Comparison of ENCODE assay signal across 20 cellular contexts in the genomic region with DNA sequence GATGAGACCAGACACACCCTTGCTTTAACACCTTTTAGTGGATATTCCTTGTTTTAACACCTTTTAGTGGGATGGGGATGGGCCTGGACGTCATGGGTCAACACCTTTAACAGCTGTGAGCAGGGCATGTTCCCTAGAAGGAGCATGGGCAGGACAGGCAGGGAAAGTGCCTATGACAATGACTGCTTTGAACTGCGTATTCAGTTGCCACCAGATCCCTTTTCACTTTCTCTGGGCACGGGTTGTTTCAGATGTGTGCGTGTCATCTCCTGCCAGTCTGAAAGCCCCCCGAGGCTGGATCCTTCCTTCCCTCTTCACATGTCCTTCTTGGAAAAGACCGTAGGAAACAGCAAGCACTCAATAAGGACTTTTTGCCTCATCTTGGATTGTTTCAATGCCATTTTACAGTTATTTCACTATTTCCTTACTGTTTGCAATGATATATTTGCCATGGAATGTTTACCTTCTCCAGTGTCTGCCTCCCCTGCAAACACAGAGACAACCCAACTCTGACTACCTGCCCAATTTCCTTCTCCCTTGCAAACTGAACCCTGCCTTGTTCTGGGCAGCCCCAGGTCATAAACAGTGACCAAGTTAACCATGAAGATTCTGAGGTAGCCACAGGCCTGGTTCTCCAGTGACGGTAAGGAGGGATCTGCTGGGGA. TPM values are rescaled to one million over a fixed set of nuclear protein-coding genes. Genes with fewer than 3 reads are reported as not detected.
DNase-seq lines count a peak whose midpoint lies in the region; ATAC-seq and TF ChIP-seq lines count a peak whose summit lies in the region.
"Had no signal": no experiment of that assay in that cellular context is flagged by ENCODE, and none has a peak within 500 bp of the region (broad histone marks: within the 10 kb centered on the region; RNA-seq: fewer than 3 reads in every experiment).

No MANE protein-coding gene starts in this region.

- H3K27ac ChIP-seq in breast epithelium, result peak overlapping the region; percentile 30 to 61
- H3K27ac ChIP-seq in mammary epithelial cell (ENCODE audit: insufficient read depth, low read depth, low read length), result no peak overlapping the region
- H3K27ac ChIP-seq in PC-3 (ENCODE audit: low read length), result no peak overlapping the region
- no peak overlapping the region for H3K27ac ChIP-seq in sigmoid colon
- H3K27ac ChIP-seq in CD8-positive, alpha-beta T cell (ENCODE audit: low read depth, low read length), result no peak overlapping the region
- H3K27ac ChIP-seq: HL-60 had no signal

- in situ Hi-C loops in mammary epithelial cell (cut with MboI; ENCODE audit: low sequenced_read_pairs in 2 of 2), result loop anchor here (5.0 to 25.0 kb wide), 3 partner anchors 196 to 339 kb away; no protein-coding TSS in a partner anchor
- in situ Hi-C loops in HAP-1 (cut with MboI; ENCODE audit: low sequenced_read_pairs), result no loop called here

- H3K27me3 ChIP-seq in breast epithelium (no peaks in the 10 kb centered on the region), mammary epithelial cell (ENCODE audit: insufficient read depth, low read length) (no peaks in the 10 kb centered on the region), PC-3 (ENCODE audit: low read length) (no peaks in the 10 kb centered on the region), sigmoid colon (no peaks in the 10 kb centered on the region), HAP-1 (ENCODE audit: low read depth) (no peaks in the 10 kb centered on the region)
- H3K27me3 ChIP-seq in CD8-positive, alpha-beta T cell (ENCODE audit: insufficient read depth, low read length), result no peaks in the 10 kb centered on the region
- H3K27me3 ChIP-seq: BE2C had no signal

- CTCF ChIA-PET in mammary epithelial cell (lab: Charles Lee; ENCODE audit: low non-redundant PET), result no interaction called here
- CTCF ChIA-PET in PC-3 (lab: Charles Lee), result no interaction called here
- CTCF ChIA-PET in CD8-positive, alpha-beta T cell (lab: Charles Lee), result no interaction called here

- WGBS in mammary epithelial cell (ENCODE audit: low coverage, missing lambda C conversion rate), result 93% methylated on average over 7 of the region's 7 CpGs
- 84 to 88% methylated on average over 7 of the region's 7 CpGs for WGBS in sigmoid colon, 2 donors

- H4K20me1 ChIP-seq in mammary epithelial cell (ENCODE audit: insufficient read depth, low read length) (no peaks in the 10 kb centered on the region), PC-3 (ENCODE audit: low read length) (no peaks in the 10 kb centered on the region)

- H3K9ac ChIP-seq in mammary epithelial cell (ENCODE audit: insufficient read depth, low read length), result no peak overlapping the region
- H3K9ac ChIP-seq in PC-3 (ENCODE audit: low read length), result no peak overlapping the region

- no peak overlapping the region for H3K27ac Mint-ChIP-seq in CD8-positive, alpha-beta T cell
- H3K27ac Mint-ChIP-seq in activated naive CD8-positive, alpha-beta T cell treated with anti-CD3 and anti-CD28 coated beads for 36 hours, result no peak overlapping the region
- H3K27ac Mint-ChIP-seq: CD4-positive, CD25-positive, alpha-beta regulatory T cell; GM23338 had no signal

- no peaks in the 10 kb centered on the region for H3K9me2 ChIP-seq in PC-3 (replicated peaks; ENCODE audit: low read length)

- DNase-seq in breast epithelium (ENCODE audit: low spot score in 2 of 2) (no peak), mammary epithelial cell (no peak), PC-3 (no peak), left colon (no peak), sigmoid colon (peak; percentile 4), HAP-1 (ENCODE audit: low spot score in 2 of 2) (no peak)
- DNase-seq in CD8-positive, alpha-beta T cell, result no peak
- no peak for DNase-seq in activated naive CD8-positive, alpha-beta T cell treated with anti-CD3 and anti-CD28 coated beads for 36 hours
- DNase-seq: 8988T; ACHN; BE2C; C1 segment of cervical spinal cord; Caco-2; CD4-positive, CD25-positive, alpha-beta regulatory T cell; DMS79 treated with DMSO at 0.1 percent for 48 hours; GF-D8; IMR-90 had no signal

- no peaks in the 10 kb centered on the region for H3K36me3 ChIP-seq in breast epithelium
- H3K36me3 ChIP-seq in mammary epithelial cell (ENCODE audit: insufficient read depth, low read length), result no peaks in the 10 kb centered on the region
- H3K36me3 ChIP-seq in PC-3 (ENCODE audit: low read depth, low read length), result peaks cover 5% of the 10 kb centered on the region; the same call in 1 of the 2 replicates
- H3K36me3 ChIP-seq in sigmoid colon, result no peaks in the 10 kb centered on the region
- H3K36me3 ChIP-seq in CD8-positive, alpha-beta T cell (ENCODE audit: insufficient read depth, low read length), result no peaks in the 10 kb centered on the region
- no peaks in the 10 kb centered on the region for H3K36me3 ChIP-seq in HAP-1 (replicated peaks)
- H3K36me3 ChIP-seq: BE2C had no signal

- H3K27me3 Mint-ChIP-seq in CD8-positive, alpha-beta T cell (ENCODE audit: low read depth), result peaks cover 12% of the 10 kb centered on the region
- peaks cover 9% of the 10 kb centered on the region for H3K27me3 Mint-ChIP-seq in activated naive CD8-positive, alpha-beta T cell treated with anti-CD3 and anti-CD28 coated beads for 36 hours

- BruUV-seq in mammary epithelial cell (replicated peaks; lab: Mats Ljungman, UMichigan) (no TSS peak), PC-3 (replicated peaks; lab: Mats Ljungman, UMichigan) (no TSS peak)

- TF ChIP-seq EP300 in sigmoid colon (IDR thresholded peaks at IDR 0.05), result no peak

- no peak overlapping the region for H3K4me3 Mint-ChIP-seq in CD8-positive, alpha-beta T cell
- H3K4me3 Mint-ChIP-seq in activated naive CD8-positive, alpha-beta T cell treated with anti-CD3 and anti-CD28 coated beads for 36 hours, result no peak overlapping the region
- H3K4me3 Mint-ChIP-seq: CD4-positive, CD25-positive, alpha-beta regulatory T cell; GM23338 had no signal

- no peaks in the 10 kb centered on the region for H3F3A ChIP-seq in PC-3 (ENCODE audit: low read length, unreplicated experiment)

- POLR2A ChIA-PET in PC-3 (lab: Charles Lee; ENCODE audit: unreplicated experiment), result no interaction called here
- POLR2A ChIA-PET in CD8-positive, alpha-beta T cell (lab: Charles Lee), result no interaction called here

- H3K79me2 ChIP-seq in mammary epithelial cell (ENCODE audit: insufficient read depth, low read length), result no peaks in the 10 kb centered on the region
- no peaks in the 10 kb centered on the region for H3K79me2 ChIP-seq in PC-3 (ENCODE audit: low read length)

- ATAC-seq in PC-3, result peak; percentile 68
- peak; percentile 13 for ATAC-seq in left colon
- no peak for ATAC-seq in CD8-positive, alpha-beta T cell
- ATAC-seq: GM23338, K562 had no signal

- TF ChIP-seq POLR2A in breast epithelium (IDR thresholded peaks at IDR 0.05), result no peak
- TF ChIP-seq POLR2A in sigmoid colon (IDR thresholded peaks at IDR 0.05), result no peak

- H3K4me1 ChIP-seq in breast epithelium, result no peaks in the 10 kb centered on the region
- no peaks in the 10 kb centered on the region for H3K4me1 ChIP-seq in mammary epithelial cell (ENCODE audit: insufficient read depth, low read length)
- H3K4me1 ChIP-seq in PC-3 (ENCODE audit: insufficient read depth, low read length), result peaks cover 12% of the 10 kb centered on the region
- H3K4me1 ChIP-seq in sigmoid colon, result no peaks in the 10 kb centered on the region
- peaks cover 3% of the 10 kb centered on the region for H3K4me1 ChIP-seq in CD8-positive, alpha-beta T cell (ENCODE audit: insufficient read depth, low read length)
- no peaks in the 10 kb centered on the region for H3K4me1 ChIP-seq in HAP-1
- H3K4me1 ChIP-seq: Caco-2 had no signal

- no peaks in the 10 kb centered on the region for H3K9me3 Mint-ChIP-seq in CD8-positive, alpha-beta T cell
- H3K9me3 Mint-ChIP-seq in activated naive CD8-positive, alpha-beta T cell treated with anti-CD3 and anti-CD28 coated beads for 36 hours, result peaks cover 3% of the 10 kb centered on the region

- TF ChIP-seq CTCF in breast epithelium (IDR thresholded peaks at IDR 0.05), result no peak
- no peak for TF ChIP-seq CTCF in mammary epithelial cell (conservative IDR thresholded peaks at IDR 0.05 in 1 of 2, IDR thresholded peaks at IDR 0.05 in 1 of 2; ENCODE audit: extremely low read depth in 1 of 2, insufficient read depth in 1 of 2, low read depth in 1 of 2, low read length in 2 of 2)
- no peak for TF ChIP-seq CTCF in PC-3 (conservative IDR thresholded peaks at IDR 0.05; ENCODE audit: low read depth, low read length)
- no peak for TF ChIP-seq CTCF in sigmoid colon (IDR thresholded peaks at IDR 0.05)
- TF ChIP-seq CTCF in CD8-positive, alpha-beta T cell (IDR thresholded peaks at IDR 0.05), result no peak

- no peak overlapping the region for H3K4me3 ChIP-seq in breast epithelium
- H3K4me3 ChIP-seq in mammary epithelial cell (replicated peaks in 1 of 3; ENCODE audit: insufficient read depth in 1 of 3, low read depth in 2 of 3, low read length in 3 of 3), result no peak overlapping the region
- no peak overlapping the region for H3K4me3 ChIP-seq in PC-3 (ENCODE audit: low read length)
- H3K4me3 ChIP-seq in sigmoid colon, result no peak overlapping the region
- H3K4me3 ChIP-seq in CD8-positive, alpha-beta T cell (ENCODE audit: low read depth, low read length), result no peak overlapping the region
- no peak overlapping the region for H3K4me3 ChIP-seq in HAP-1
- H3K4me3 ChIP-seq: GM23338, K562 had no signal

- dilution Hi-C loops in mammary epithelial cell (cut with HindIII; ENCODE audit: low sequenced_read_pairs), result loop anchor here (10.0 kb wide), 1 partner anchor 339 kb away; no protein-coding TSS in a partner anchor

- H3K9me3 ChIP-seq in breast epithelium (no peaks in the 10 kb centered on the region), mammary epithelial cell (replicated peaks; ENCODE audit: insufficient read depth, low read length) (no peaks in the 10 kb centered on the region), PC-3 (ENCODE audit: low read length) (no peaks in the 10 kb centered on the region), sigmoid colon (peaks cover 0 to 3% (median 0%) of the 10 kb centered on the region in 4 donors), HAP-1 (0 out of 2 replicates have a peak, but pooled peaks cover 4% of the 10 kb centered on the region)
- H3K9me3 ChIP-seq in CD8-positive, alpha-beta T cell (ENCODE audit: low read length), result no peaks in the 10 kb centered on the region
- H3K9me3 ChIP-seq: BE2C, Caco-2 had no signal

- H3K4me2 ChIP-seq in mammary epithelial cell (ENCODE audit: insufficient read depth, low read depth, low read length) (no peak overlapping the region), PC-3 (ENCODE audit: low read length) (no peak overlapping the region)
- H3K4me2 ChIP-seq: GM23338 had no signal

- intact Hi-C loops in breast epithelium (cut with DNase I; ENCODE audit: low total_unique reads), result no loop called here
- intact Hi-C loops in mammary epithelial cell (cut with micrococcal nuclease), result no loop called here
- intact Hi-C loops in PC-3 (cut with micrococcal nuclease), result loop anchor here (10.0 kb wide), 1 partner anchor 469 kb away; no protein-coding TSS in a partner anchor
- intact Hi-C loops in left colon (cut with DNase I, micrococcal nuclease), result no loop called here
- intact Hi-C loops in sigmoid colon (cut with DNase I), result loop anchor here (10.0 kb wide), 1 partner anchor 89 kb away; no protein-coding TSS in a partner anchor
- intact Hi-C loops in CD8-positive, alpha-beta T cell (cut with DNase I, micrococcal nuclease), result loop anchor here in 1 of 2 experiments (10.0 kb wide), 1 partner anchor 159 kb away; no protein-coding TSS in a partner anchor

- H3K4me1 Mint-ChIP-seq in CD8-positive, alpha-beta T cell (ENCODE audit: low read depth), result peaks cover 8% of the 10 kb centered on the region
- H3K4me1 Mint-ChIP-seq in activated naive CD8-positive, alpha-beta T cell treated with anti-CD3 and anti-CD28 coated beads for 36 hours, result peaks cover 6% of the 10 kb centered on the region

- no peaks in the 10 kb centered on the region for H3K36me3 Mint-ChIP-seq in CD8-positive, alpha-beta T cell
- H3K36me3 Mint-ChIP-seq in activated naive CD8-positive, alpha-beta T cell treated with anti-CD3 and anti-CD28 coated beads for 36 hours, result no peaks in the 10 kb centered on the region
- H3K36me3 Mint-ChIP-seq: CD4-positive, CD25-positive, alpha-beta regulatory T cell had no signal

- H2AFZ ChIP-seq in mammary epithelial cell (ENCODE audit: low read depth, low read length) (no peak overlapping the region), PC-3 (ENCODE audit: low read length) (no peak overlapping the region)
- H2AFZ ChIP-seq: GM23338 had no signal

RNA-seq across cellular contexts. Expression of gene NOX5, which starts 51.6 kb away (rescaled TPM):
- total RNA-seq in breast epithelium (1 to 10 TPM; 1.0 to 2.6 (median 1.9) TPM), mammary epithelial cell (under 1 TPM; 0.05 to 0.50 TPM), PC-3 (2014; rRNA removed) (237 and 339 TPM in 2 replicates), left colon (under 1 TPM; 0.11 to 0.12 TPM), sigmoid colon (under 1 TPM in 2 of 4 donors, not detected in 2; 0.36 to 0.49 TPM)
- polyA plus RNA-seq in mammary epithelial cell (2.6 TPM), sigmoid colon (under 1 TPM in 1 of 3 donors, not detected in 2; 0.16 TPM)
- 0.78 TPM for polyA minus RNA-seq in mammary epithelial cell
- total RNA-seq in CD8-positive, alpha-beta T cell, result not detected
- not detected for total RNA-seq in activated naive CD8-positive, alpha-beta T cell treated with anti-CD3 and anti-CD28 coated beads for 36 hours
- total RNA-seq: CD4-positive, CD25-positive, alpha-beta regulatory T cell; IMR-90; K562 had no signal
- polyA plus RNA-seq: CD4-positive, CD25-positive, alpha-beta regulatory T cell; GM23338 had no signal

Comparison
In these comparisons a context has a peak if more than half of its experiments do, and no peak if none do; other contexts are left out.
1. H3K27ac ChIP-seq: peak in breast epithelium (2 of 2); none in mammary epithelial cell (single experiment), PC-3 (single experiment), sigmoid colon (0 of 4) and CD8-positive, alpha-beta T cell (single experiment).
2. RNA of gene NOX5, which starts 51.6 kb away (total RNA-seq): 237 to 339 TPM in PC-3; 1.0 to 2.6 TPM in breast epithelium, 0.05 to 0.50 TPM in mammary epithelial cell, 0.36 to 0.49 TPM in sigmoid colon, 0.11 to 0.12 TPM in left colon, not detected in CD8-positive, alpha-beta T cell and not detected in activated naive CD8-positive, alpha-beta T cell treated with anti-CD3 and anti-CD28 coated beads for 36 hours; every median in the first group is over 10 times any median in the second.
3. intact Hi-C loops: an anchor here in PC-3 (10.0 kb wide) and sigmoid colon (10.0 kb wide); none called in breast epithelium, mammary epithelial cell and left colon.